Comparison of ENCODE assay signal across 8 cellular contexts in genomic region chr1:154334647-154335350, GRCh38. TPM values are rescaled to one million over a fixed set of nuclear protein-coding genes. Genes with fewer than 3 reads are reported as not detected.
A peak's percentile ranks its signal among the peaks of the same experiment; 100 is the strongest.
DNase-seq lines count a peak whose midpoint lies in the region; ATAC-seq and TF ChIP-seq lines count a peak whose summit lies in the region.

No MANE protein-coding gene starts in this region.

- CTCF ChIA-PET in GM10248 (lab: Yijun Ruan, JAX) = interaction anchor here (0.5 to 15.6 kb wide), 56 partner anchors 11 to 824 kb away, joined by 3 to 211 read pairs (median 5); partner anchors contain the start of genes AQP10, ATP8B2, HAX1 and RAB13
- CTCF ChIA-PET in RWPE1 (lab: Yijun Ruan, JAX) = interaction anchor here (0.5 to 2.6 kb wide), 20 partner anchors 9 to 537 kb away, joined by 3 to 29 read pairs (median 3); partner anchors contain the start of genes AQP10 and ATP8B2

- H3K36me3 ChIP-seq in KOPT-K1 (ENCODE audit: insufficient read depth, low read length) = peaks cover 93% of the 10 kb centered on the region

- H3K4me1 Mint-ChIP-seq in activated T-helper 17 cell treated with anti-CD3 and anti-CD28 coated beads, Interleukin-2, amount 50 U/mL, for 72 hours = peaks cover 55% of the 10 kb centered on the region

- POLR2A ChIA-PET in GM10248 (lab: Yijun Ruan, JAX) = no interaction called here
- POLR2A ChIA-PET in RWPE1 (lab: Yijun Ruan, JAX; ENCODE audit: low non-redundant PET) = no interaction called here

- H3K4me3 Mint-ChIP-seq in activated T-helper 17 cell treated with anti-CD3 and anti-CD28 coated beads, Interleukin-2, amount 50 U/mL, for 72 hours = peak overlapping the region; percentile 49

- DNase-seq in GM10248 (ENCODE audit: extremely low spot score) (peak; percentile 90), RWPE1 (ENCODE audit: low spot score) (peak; percentile 72), fibroblast of mammary gland (ENCODE audit: low read depth) (peak; percentile 84), nucleus accumbens (lab: John Stamatoyannopoulos, UW) (peak in 45 of 56 donors; percentile 14 to 90 (median 54)), substantia nigra (lab: John Stamatoyannopoulos, UW) (peak in 41 of 49 donors; percentile 13 to 79 (median 57))

- H3K27ac Mint-ChIP-seq in activated T-helper 17 cell treated with anti-CD3 and anti-CD28 coated beads, Interleukin-2, amount 50 U/mL, for 72 hours = peak overlapping the region; percentile 80

- peak; percentile 76 for TF ChIP-seq CTCF in GM10248 (IDR thresholded peaks at IDR 0.05; ENCODE audit: control extremely low read depth, extremely low read depth, low read depth, missing control alignments)
- peak; percentile 86 for TF ChIP-seq CTCF in RWPE1 (conservative IDR thresholded peaks at IDR 0.05; ENCODE audit: low read depth)
- TF ChIP-seq CTCF in fibroblast of mammary gland (conservative IDR thresholded peaks at IDR 0.05; ENCODE audit: control insufficient read depth, insufficient read depth, low read depth, low read length) = peak; percentile 83

- H3K27ac ChIP-seq in KOPT-K1 (ENCODE audit: low read depth, low read length, poor library complexity, severe bottlenecking) (peak overlapping the region; percentile 6), RWPE1 (peak overlapping the region; percentile 66), substantia nigra (ENCODE audit: low read depth, low read length, poor library complexity, severe bottlenecking) (peak overlapping the region; percentile 43)

- no peak overlapping the region for H3K4me3 ChIP-seq in fibroblast of mammary gland (ENCODE audit: control insufficient read depth, low read depth, low read length)

- H3K36me3 Mint-ChIP-seq in activated T-helper 17 cell treated with anti-CD3 and anti-CD28 coated beads, Interleukin-2, amount 50 U/mL, for 72 hours (ENCODE audit: low read depth) = peaks cover 100% of the 10 kb centered on the region

- no peaks in the 10 kb centered on the region for H3K9me3 ChIP-seq in KOPT-K1 (ENCODE audit: insufficient read depth, low read length, poor library complexity, severe bottlenecking)

- peak; percentile 97 for ATAC-seq in activated T-helper 17 cell treated with anti-CD3 and anti-CD28 coated beads, Interleukin-2, amount 50 U/mL, for 72 hours (replicated peaks)
- ATAC-seq in GM19351 (IDR thresholded peaks at IDR 0.05; ENCODE audit: unreplicated experiment) = no peak

- no peaks in the 10 kb centered on the region for H3K9me3 Mint-ChIP-seq in activated T-helper 17 cell treated with anti-CD3 and anti-CD28 coated beads, Interleukin-2, amount 50 U/mL, for 72 hours

- H3K27me3 Mint-ChIP-seq in activated T-helper 17 cell treated with anti-CD3 and anti-CD28 coated beads, Interleukin-2, amount 50 U/mL, for 72 hours = no peaks in the 10 kb centered on the region

RNA-seq across cellular contexts. Expression of gene ATP8B2, which starts 9.5 kb away (rescaled TPM):
- 10 to 100 TPM; 64.3 to 69.0 TPM for total RNA-seq in activated T-helper 17 cell treated with anti-CD3 and anti-CD28 coated beads, Interleukin-2, amount 50 U/mL, for 72 hours

RNA-seq across cellular contexts. Expression of gene AQP10, which starts 13.9 kb away (rescaled TPM):
- total RNA-seq in activated T-helper 17 cell treated with anti-CD3 and anti-CD28 coated beads, Interleukin-2, amount 50 U/mL, for 72 hours = not detected

Comparison
In these comparisons a context has a peak if more than half of its experiments do, and no peak if none do; other contexts are left out.
1. H3K27ac ChIP-seq: peak in every context shown above with its lines; median percentile 66 in RWPE1; 43 in substantia nigra; 6 in KOPT-K1.